31 cellular contexts compared by ENCODE assay signal in the genomic region with DNA sequence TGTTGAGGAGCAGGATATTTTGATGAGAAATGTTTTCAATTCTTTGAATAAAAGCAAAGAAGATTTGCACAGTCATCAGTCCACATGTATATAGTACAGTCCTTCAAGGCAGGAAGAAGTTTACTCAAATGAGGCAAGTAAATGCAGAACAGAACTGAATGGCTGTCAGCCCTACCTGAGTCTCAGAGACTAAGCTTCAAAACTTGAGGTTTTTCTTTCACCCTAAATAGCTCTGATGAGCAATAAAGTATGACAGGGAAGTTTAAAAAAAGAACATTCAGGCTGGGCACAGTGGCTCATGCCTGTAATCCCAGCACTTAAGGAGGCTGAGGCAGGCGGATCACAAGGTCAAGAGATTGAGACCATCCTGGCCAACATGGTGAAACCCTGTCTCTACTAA.
"Had no signal": no experiment of that assay in that cellular context is flagged by ENCODE, and none has a peak within 500 bp of the region (broad histone marks: within the 10 kb centered on the region; RNA-seq: fewer than 3 reads in every experiment).

No MANE protein-coding gene starts in this region.

- H3K4me1 Mint-ChIP-seq: nephron progenitor cell; neural progenitor cell; stimulated activated memory B cell treated with anti-CD40 and anti-IgM and Interleukin-4, amounts not matched to agents 10 μg/mL and 1 μg/mL and 100 μg/mL, for 72 hours; stimulated activated naive CD8-positive, alpha-beta T cell treated with anti-CD3 and anti-CD28 coated beads, Interleukin-15, amount 100 ng/mL, for 72 hours had no signal

- DNase-seq: hypothalamus; immature natural killer cell; kidney; left colon; left lung; lower lobe of right lung; mammary epithelial cell; mesenchymal stem cell; naive B cell; natural killer cell; nephron progenitor cell; occipital lobe; retina; right cardiac atrium; sigmoid colon; stimulated activated CD4-positive, alpha-beta T cell treated with anti-CD3 and anti-CD28 coated beads, Interleukin-1b, Interleukin-23, amount 100 ng/mL, for 48 hours; stimulated activated CD4-positive, alpha-beta T cell treated with anti-CD3 and anti-CD28 coated beads, Interleukin-2, amount 100 ng/mL, for 48 hours; stimulated activated CD4-positive, alpha-beta T cell treated with anti-CD3 and anti-CD28 coated beads, Interleukin-4, amount 100 ng/mL, for 4 hours; stimulated activated CD8-positive, alpha-beta memory T cell treated with anti-CD3 and anti-CD28 coated beads, Interleukin-4, amount 100 ng/mL, for 48 hours; stimulated activated naive CD4-positive, alpha-beta T cell treated with Interleukin-2 at 50 U/mL for 16 hours; stimulated activated naive CD8-positive, alpha-beta T cell treated with anti-CD3 and anti-CD28 coated beads, Interleukin-15, amount 100 ng/mL, for 72 hours; substantia nigra; uterus had no signal

- H3K4me3 Mint-ChIP-seq: immature natural killer cell; naive B cell; natural killer cell; nephron progenitor cell; neural progenitor cell; stimulated activated memory B cell treated with anti-CD40 and anti-IgM and Interleukin-4, amounts not matched to agents 10 μg/mL and 1 μg/mL and 100 μg/mL, for 72 hours; stimulated activated naive CD8-positive, alpha-beta T cell treated with anti-CD3 and anti-CD28 coated beads, Interleukin-15, amount 100 ng/mL, for 72 hours; type B pancreatic cell had no signal

- FAIRE-seq: islet of Langerhans, kidney had no signal

- H3K4me2 ChIP-seq: neural progenitor cell, smooth muscle cell had no signal

- H3K27me3 Mint-ChIP-seq: naive B cell; progenitor cell of endocrine pancreas; stimulated activated memory B cell treated with anti-CD40 and anti-IgM and Interleukin-4, amounts not matched to agents 10 μg/mL and 1 μg/mL and 100 μg/mL, for 72 hours; stimulated activated naive CD8-positive, alpha-beta T cell treated with anti-CD3 and anti-CD28 coated beads, Interleukin-15, amount 100 ng/mL, for 72 hours; type B pancreatic cell had no signal

- H3K4me1 ChIP-seq: left lung, lower lobe of right lung, neural progenitor cell, tibial nerve, uterus had no signal

- H3K9ac ChIP-seq: neural progenitor cell had no signal

- H3K27ac ChIP-seq: left lung, lower lobe of right lung, neural progenitor cell, neutrophil, sigmoid colon, tibial nerve, uterus had no signal

- H3K27ac Mint-ChIP-seq: natural killer cell; nephron progenitor cell; neural progenitor cell; progenitor cell of endocrine pancreas; stimulated activated memory B cell treated with anti-CD40 and anti-IgM and Interleukin-4, amounts not matched to agents 10 μg/mL and 1 μg/mL and 100 μg/mL, for 72 hours; stimulated activated naive CD8-positive, alpha-beta T cell treated with anti-CD3 and anti-CD28 coated beads, Interleukin-15, amount 100 ng/mL, for 72 hours; type B pancreatic cell had no signal

- H3K4me3 ChIP-seq: left lung, lower lobe of right lung, neural progenitor cell, sigmoid colon, smooth muscle cell, tibial nerve, uterus had no signal

- H2AFZ ChIP-seq: neural progenitor cell had no signal

- H3K36me3 ChIP-seq: lower lobe of right lung, neural progenitor cell, neutrophil, sigmoid colon, uterus had no signal

- ATAC-seq: left colon; left lung; lower lobe of right lung; natural killer cell; right cardiac atrium; stimulated activated memory B cell treated with anti-CD40 and anti-IgM and Interleukin-4, amounts not matched to agents 10 μg/mL and 1 μg/mL and 100 μg/mL, for 72 hours; stimulated activated naive CD8-positive, alpha-beta T cell treated with anti-CD3 and anti-CD28 coated beads, Interleukin-15, amount 100 ng/mL, for 72 hours had no signal

- H3K27me3 ChIP-seq: left lung, neural progenitor cell, neutrophil, sigmoid colon, tibial nerve, uterus had no signal
